ENCODE assay signal across 8 cellular contexts in genomic region chr17:51119415-51120356, GRCh38. TPM values are rescaled to one million over a fixed set of nuclear protein-coding genes. Genes with fewer than 3 reads are reported as not detected.
A peak's percentile ranks its signal among the peaks of the same experiment; 100 is the strongest.
DNase-seq lines count a peak whose midpoint lies in the region; ATAC-seq and TF ChIP-seq lines count a peak whose summit lies in the region.

No MANE protein-coding gene starts in this region.

- TF ChIP-seq CTCF in PC-3 (conservative IDR thresholded peaks at IDR 0.05; ENCODE audit: low read depth, low read length): peak; percentile 61; the same call in 1 of the 2 replicates
- peak; percentile 22 for TF ChIP-seq CTCF in foreskin fibroblast (IDR thresholded peaks at IDR 0.05; ENCODE audit: low read depth, low read length)
- TF ChIP-seq CTCF in nephron (IDR thresholded peaks at IDR 0.05; ENCODE audit: unreplicated experiment in 3 of 3): peak; percentile 27 to 40 (median 37)
- TF ChIP-seq CTCF in tibial artery (IDR thresholded peaks at IDR 0.05): peak; percentile 26 to 36

- H4K20me1 ChIP-seq in PC-3 (ENCODE audit: low read length): peaks cover 53% of the 10 kb centered on the region

- POLR2A ChIA-PET in PC-3 (lab: Charles Lee; ENCODE audit: unreplicated experiment): interaction anchor here (0.5 to 2.0 kb wide), 7 partner anchors 15 to 641 kb away, joined by 3 to 29 read pairs (median 6); partner anchors contain the start of gene NME1

- DNase-seq in AML-193 (lab: John Stamatoyannopoulos, UW) (peak; percentile 67 to 77), PC-3 (peak; percentile 58), foreskin fibroblast (peak in 1 of 2 donors; percentile 54), tibial artery (peak; percentile 43 to 80)
- DNase-seq in activated gamma-delta T cell treated with anti-CD3 and anti-CD28 coated beads, Interleukin-2, amount 50 U/mL, for 16 hours (ENCODE audit: low read depth): peak; percentile 19

- intact Hi-C loops in PC-3 (cut with micrococcal nuclease) (loop anchor here (1.0 to 2.0 kb wide), 2 partner anchors 63 to 118 kb away; no protein-coding TSS in a partner anchor), tibial artery (cut with DNase I; ENCODE audit: low total_unique reads) (loop anchor here (2.0 to 5.0 kb wide), 2 partner anchors 33 to 48 kb away; partner anchors contain the start of genes NME1 and NME2)

- H3K4me1 ChIP-seq in PC-3 (ENCODE audit: insufficient read depth, low read length) (peaks cover 35% of the 10 kb centered on the region), tibial artery (peaks cover 0 to 54% (median 32%) of the 10 kb centered on the region in 4 donors)

- no peaks in the 10 kb centered on the region for H3K9me3 ChIP-seq in PC-3 (ENCODE audit: low read length)
- no peaks in the 10 kb centered on the region for H3K9me3 ChIP-seq in tibial artery

- H3K27me3 Mint-ChIP-seq in nephron (ENCODE audit: low read depth): no peaks in the 10 kb centered on the region

- H3K36me3 ChIP-seq in PC-3 (ENCODE audit: low read depth, low read length) (no peaks in the 10 kb centered on the region), tibial artery (no peaks in the 10 kb centered on the region)

- H3K9ac ChIP-seq in PC-3 (ENCODE audit: low read length): peak overlapping the region; percentile 93

- H3K9me2 ChIP-seq in PC-3 (replicated peaks; ENCODE audit: low read length): no peaks in the 10 kb centered on the region

- peak overlapping the region; percentile 85 to 99 (median 96) for H3K27ac Mint-ChIP-seq in nephron

- H2AFZ ChIP-seq in PC-3 (ENCODE audit: low read length): peak overlapping the region; percentile 47; the same call in 1 of the 2 replicates

- H3K4me1 Mint-ChIP-seq in nephron: peaks cover 41% of the 10 kb centered on the region

- peak overlapping the region; percentile 95 for H3K4me2 ChIP-seq in PC-3 (ENCODE audit: low read length)

- H3K27me3 ChIP-seq in PC-3 (ENCODE audit: low read length) (no peaks in the 10 kb centered on the region), tibial artery (no peaks in the 10 kb centered on the region)

- peak overlapping the region; percentile 98 for H3K4me3 ChIP-seq in PC-3 (ENCODE audit: low read length)
- peak overlapping the region; percentile 82 to 98 for H3K4me3 ChIP-seq in foreskin fibroblast (ENCODE audit: low read depth in 1 of 2, low read length in 2 of 2)
- peak overlapping the region; percentile 86 to 98 for H3K4me3 ChIP-seq in tibial artery

- no peaks in the 10 kb centered on the region for H3K9me3 Mint-ChIP-seq in nephron

- H3K4me3 Mint-ChIP-seq in nephron: peak overlapping the region; percentile 90 to 98 (median 94)

- ATAC-seq in GM18861 (IDR thresholded peaks at IDR 0.05; ENCODE audit: unreplicated experiment) (peak; percentile 25), HG03095 (IDR thresholded peaks at IDR 0.05; ENCODE audit: unreplicated experiment) (peak; percentile 16), PC-3 (no peak)

- peaks cover 59% of the 10 kb centered on the region for H3K79me2 ChIP-seq in PC-3 (ENCODE audit: low read length)

- peak overlapping the region; percentile 65 for H3K27ac ChIP-seq in PC-3 (ENCODE audit: low read length)
- H3K27ac ChIP-seq in tibial artery: peak overlapping the region; percentile 97 to 99

- CTCF ChIA-PET in PC-3 (lab: Charles Lee): interaction anchor here (0.6 to 2.8 kb wide), 5 partner anchors 28 to 56 kb away, joined by 3 to 29 read pairs (median 6); partner anchors contain the start of gene NME1

- H3F3A ChIP-seq in PC-3 (ENCODE audit: low read length, unreplicated experiment): peaks cover 4% of the 10 kb centered on the region

- no peaks in the 10 kb centered on the region for H3K36me3 Mint-ChIP-seq in nephron (ENCODE audit: low read depth)

- BruUV-seq in PC-3 (replicated peaks; lab: Mats Ljungman, UMichigan): TSS peak; percentile 38

RNA-seq across cellular contexts. Expression of gene SPAG9, which starts 1.0 kb away (rescaled TPM):
- total RNA-seq in PC-3 (2014; rRNA removed): 90.5 and 98.1 TPM in 2 replicates

RNA-seq across cellular contexts. Expression of gene NME1, which starts 33.7 kb away (rescaled TPM):
- 538 and 592 TPM in 2 replicates for total RNA-seq in PC-3 (2014; rRNA removed)

RNA-seq across cellular contexts. Expression of gene NME2, which starts 46.5 kb away (rescaled TPM):
- 1,420 and 1,558 TPM in 2 replicates for total RNA-seq in PC-3 (2014; rRNA removed)
